ENCODE assay signal across 1 cellular context in the genomic region with DNA sequence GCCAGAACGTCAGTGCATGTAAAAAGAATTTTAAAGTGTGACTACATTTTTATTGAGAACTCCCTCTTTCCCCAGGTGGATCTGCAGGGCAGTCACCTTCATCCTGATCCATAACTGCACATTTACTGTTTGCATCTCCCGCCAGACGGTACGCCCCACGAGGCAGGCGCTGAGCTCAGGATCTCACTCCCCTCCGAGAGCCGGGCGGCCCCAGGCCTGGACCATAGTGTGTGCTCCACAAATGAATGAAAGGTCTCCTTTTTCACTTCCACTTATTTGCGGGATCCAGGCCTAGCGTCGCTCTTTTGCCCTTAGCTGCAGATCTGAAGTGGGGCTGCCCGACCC.
TF ChIP-seq lines count a peak whose summit lies in the region.

No MANE protein-coding gene starts in this region.

TF ChIP-seq in GM12878, 131 proteins besides CTCF, POLR2A, EP300 and RAD21 (continued from another document):
- TF ChIP-seq SUZ12 (IDR thresholded peaks at IDR 0.05; ENCODE audit: unreplicated experiment), result no peak
- TF ChIP-seq, protein P1, sequence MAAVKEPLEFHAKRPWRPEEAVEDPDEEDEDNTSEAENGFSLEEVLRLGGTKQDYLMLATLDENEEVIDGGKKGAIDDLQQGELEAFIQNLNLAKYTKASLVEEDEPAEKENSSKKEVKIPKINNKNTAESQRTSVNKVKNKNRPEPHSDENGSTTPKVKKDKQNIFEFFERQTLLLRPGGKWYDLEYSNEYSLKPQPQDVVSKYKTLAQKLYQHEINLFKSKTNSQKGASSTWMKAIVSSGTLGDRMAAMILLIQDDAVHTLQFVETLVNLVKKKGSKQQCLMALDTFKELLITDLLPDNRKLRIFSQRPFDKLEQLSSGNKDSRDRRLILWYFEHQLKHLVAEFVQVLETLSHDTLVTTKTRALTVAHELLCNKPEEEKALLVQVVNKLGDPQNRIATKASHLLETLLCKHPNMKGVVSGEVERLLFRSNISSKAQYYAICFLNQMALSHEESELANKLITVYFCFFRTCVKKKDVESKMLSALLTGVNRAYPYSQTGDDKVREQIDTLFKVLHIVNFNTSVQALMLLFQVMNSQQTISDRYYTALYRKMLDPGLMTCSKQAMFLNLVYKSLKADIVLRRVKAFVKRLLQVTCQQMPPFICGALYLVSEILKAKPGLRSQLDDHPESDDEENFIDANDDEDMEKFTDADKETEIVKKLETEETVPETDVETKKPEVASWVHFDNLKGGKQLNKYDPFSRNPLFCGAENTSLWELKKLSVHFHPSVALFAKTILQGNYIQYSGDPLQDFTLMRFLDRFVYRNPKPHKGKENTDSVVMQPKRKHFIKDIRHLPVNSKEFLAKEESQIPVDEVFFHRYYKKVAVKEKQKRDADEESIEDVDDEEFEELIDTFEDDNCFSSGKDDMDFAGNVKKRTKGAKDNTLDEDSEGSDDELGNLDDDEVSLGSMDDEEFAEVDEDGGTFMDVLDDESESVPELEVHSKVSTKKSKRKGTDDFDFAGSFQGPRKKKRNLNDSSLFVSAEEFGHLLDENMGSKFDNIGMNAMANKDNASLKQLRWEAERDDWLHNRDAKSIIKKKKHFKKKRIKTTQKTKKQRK (IDR thresholded peaks at IDR 0.05; ENCODE audit: low read depth, low read length), result no peak
- TF ChIP-seq, protein P2, sequence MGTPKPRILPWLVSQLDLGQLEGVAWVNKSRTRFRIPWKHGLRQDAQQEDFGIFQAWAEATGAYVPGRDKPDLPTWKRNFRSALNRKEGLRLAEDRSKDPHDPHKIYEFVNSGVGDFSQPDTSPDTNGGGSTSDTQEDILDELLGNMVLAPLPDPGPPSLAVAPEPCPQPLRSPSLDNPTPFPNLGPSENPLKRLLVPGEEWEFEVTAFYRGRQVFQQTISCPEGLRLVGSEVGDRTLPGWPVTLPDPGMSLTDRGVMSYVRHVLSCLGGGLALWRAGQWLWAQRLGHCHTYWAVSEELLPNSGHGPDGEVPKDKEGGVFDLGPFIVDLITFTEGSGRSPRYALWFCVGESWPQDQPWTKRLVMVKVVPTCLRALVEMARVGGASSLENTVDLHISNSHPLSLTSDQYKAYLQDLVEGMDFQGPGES (IDR thresholded peaks at IDR 0.05), result no peak
- TF ChIP-seq, protein P3, sequence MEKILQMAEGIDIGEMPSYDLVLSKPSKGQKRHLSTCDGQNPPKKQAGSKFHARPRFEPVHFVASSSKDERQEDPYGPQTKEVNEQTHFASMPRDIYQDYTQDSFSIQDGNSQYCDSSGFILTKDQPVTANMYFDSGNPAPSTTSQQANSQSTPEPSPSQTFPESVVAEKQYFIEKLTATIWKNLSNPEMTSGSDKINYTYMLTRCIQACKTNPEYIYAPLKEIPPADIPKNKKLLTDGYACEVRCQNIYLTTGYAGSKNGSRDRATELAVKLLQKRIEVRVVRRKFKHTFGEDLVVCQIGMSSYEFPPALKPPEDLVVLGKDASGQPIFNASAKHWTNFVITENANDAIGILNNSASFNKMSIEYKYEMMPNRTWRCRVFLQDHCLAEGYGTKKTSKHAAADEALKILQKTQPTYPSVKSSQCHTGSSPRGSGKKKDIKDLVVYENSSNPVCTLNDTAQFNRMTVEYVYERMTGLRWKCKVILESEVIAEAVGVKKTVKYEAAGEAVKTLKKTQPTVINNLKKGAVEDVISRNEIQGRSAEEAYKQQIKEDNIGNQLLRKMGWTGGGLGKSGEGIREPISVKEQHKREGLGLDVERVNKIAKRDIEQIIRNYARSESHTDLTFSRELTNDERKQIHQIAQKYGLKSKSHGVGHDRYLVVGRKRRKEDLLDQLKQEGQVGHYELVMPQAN (conservative IDR thresholded peaks at IDR 0.05), result peak; percentile 73
- no peak for TF ChIP-seq ZNF24 (IDR thresholded peaks at IDR 0.05)
- TF ChIP-seq HCFC1 (IDR thresholded peaks at IDR 0.05; ENCODE audit: low read length), result no peak
- TF ChIP-seq MYC (IDR thresholded peaks at IDR 0.05; ENCODE audit: insufficient read depth, insufficient read length, insufficient replicate concordance, low read length, severe bottlenecking), result no peak
- no peak for TF ChIP-seq TCF12 (IDR thresholded peaks at IDR 0.05; ENCODE audit: low read depth, low read length)
- 0 out of 2 replicates have a peak, but pooled peaks have one; percentile 5 for TF ChIP-seq CBFB (IDR thresholded peaks at IDR 0.05; ENCODE audit: low read depth)
- TF ChIP-seq NR2F1 (conservative IDR thresholded peaks at IDR 0.05), result no peak
- TF ChIP-seq KDM1A (IDR thresholded peaks at IDR 0.05; ENCODE audit: borderline replicate concordance), result no peak
- TF ChIP-seq, protein P4, sequence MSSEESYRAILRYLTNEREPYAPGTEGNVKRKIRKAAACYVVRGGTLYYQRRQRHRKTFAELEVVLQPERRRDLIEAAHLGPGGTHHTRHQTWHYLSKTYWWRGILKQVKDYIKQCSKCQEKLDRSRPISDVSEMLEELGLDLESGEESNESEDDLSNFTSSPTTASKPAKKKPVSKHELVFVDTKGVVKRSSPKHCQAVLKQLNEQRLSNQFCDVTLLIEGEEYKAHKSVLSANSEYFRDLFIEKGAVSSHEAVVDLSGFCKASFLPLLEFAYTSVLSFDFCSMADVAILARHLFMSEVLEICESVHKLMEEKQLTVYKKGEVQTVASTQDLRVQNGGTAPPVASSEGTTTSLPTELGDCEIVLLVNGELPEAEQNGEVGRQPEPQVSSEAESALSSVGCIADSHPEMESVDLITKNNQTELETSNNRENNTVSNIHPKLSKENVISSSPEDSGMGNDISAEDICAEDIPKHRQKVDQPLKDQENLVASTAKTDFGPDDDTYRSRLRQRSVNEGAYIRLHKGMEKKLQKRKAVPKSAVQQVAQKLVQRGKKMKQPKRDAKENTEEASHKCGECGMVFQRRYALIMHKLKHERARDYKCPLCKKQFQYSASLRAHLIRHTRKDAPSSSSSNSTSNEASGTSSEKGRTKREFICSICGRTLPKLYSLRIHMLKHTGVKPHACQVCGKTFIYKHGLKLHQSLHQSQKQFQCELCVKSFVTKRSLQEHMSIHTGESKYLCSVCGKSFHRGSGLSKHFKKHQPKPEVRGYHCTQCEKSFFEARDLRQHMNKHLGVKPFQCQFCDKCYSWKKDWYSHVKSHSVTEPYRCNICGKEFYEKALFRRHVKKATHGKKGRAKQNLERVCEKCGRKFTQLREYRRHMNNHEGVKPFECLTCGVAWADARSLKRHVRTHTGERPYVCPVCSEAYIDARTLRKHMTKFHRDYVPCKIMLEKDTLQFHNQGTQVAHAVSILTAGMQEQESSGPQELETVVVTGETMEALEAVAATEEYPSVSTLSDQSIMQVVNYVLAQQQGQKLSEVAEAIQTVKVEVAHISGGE (CRISPR knock-in tag; IDR thresholded peaks at IDR 0.05), result no peak
- no peak for TF ChIP-seq SMARCA5 (IDR thresholded peaks at IDR 0.05)
- TF ChIP-seq FOXK2 (IDR thresholded peaks at IDR 0.05), result no peak
- TF ChIP-seq, protein P5, sequence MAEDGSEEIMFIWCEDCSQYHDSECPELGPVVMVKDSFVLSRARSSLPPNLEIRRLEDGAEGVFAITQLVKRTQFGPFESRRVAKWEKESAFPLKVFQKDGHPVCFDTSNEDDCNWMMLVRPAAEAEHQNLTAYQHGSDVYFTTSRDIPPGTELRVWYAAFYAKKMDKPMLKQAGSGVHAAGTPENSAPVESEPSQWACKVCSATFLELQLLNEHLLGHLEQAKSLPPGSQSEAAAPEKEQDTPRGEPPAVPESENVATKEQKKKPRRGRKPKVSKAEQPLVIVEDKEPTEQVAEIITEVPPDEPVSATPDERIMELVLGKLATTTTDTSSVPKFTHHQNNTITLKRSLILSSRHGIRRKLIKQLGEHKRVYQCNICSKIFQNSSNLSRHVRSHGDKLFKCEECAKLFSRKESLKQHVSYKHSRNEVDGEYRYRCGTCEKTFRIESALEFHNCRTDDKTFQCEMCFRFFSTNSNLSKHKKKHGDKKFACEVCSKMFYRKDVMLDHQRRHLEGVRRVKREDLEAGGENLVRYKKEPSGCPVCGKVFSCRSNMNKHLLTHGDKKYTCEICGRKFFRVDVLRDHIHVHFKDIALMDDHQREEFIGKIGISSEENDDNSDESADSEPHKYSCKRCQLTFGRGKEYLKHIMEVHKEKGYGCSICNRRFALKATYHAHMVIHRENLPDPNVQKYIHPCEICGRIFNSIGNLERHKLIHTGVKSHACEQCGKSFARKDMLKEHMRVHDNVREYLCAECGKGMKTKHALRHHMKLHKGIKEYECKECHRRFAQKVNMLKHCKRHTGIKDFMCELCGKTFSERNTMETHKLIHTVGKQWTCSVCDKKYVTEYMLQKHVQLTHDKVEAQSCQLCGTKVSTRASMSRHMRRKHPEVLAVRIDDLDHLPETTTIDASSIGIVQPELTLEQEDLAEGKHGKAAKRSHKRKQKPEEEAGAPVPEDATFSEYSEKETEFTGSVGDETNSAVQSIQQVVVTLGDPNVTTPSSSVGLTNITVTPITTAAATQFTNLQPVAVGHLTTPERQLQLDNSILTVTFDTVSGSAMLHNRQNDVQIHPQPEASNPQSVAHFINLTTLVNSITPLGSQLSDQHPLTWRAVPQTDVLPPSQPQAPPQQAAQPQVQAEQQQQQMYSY (CRISPR knock-in tag; IDR thresholded peaks at IDR 0.05), result no peak
- TF ChIP-seq TAF1 (IDR thresholded peaks at IDR 0.05; ENCODE audit: borderline replicate concordance, low read depth, low read length), result no peak
